Comparison of ENCODE assay signal across 20 cellular contexts in the genomic region with DNA sequence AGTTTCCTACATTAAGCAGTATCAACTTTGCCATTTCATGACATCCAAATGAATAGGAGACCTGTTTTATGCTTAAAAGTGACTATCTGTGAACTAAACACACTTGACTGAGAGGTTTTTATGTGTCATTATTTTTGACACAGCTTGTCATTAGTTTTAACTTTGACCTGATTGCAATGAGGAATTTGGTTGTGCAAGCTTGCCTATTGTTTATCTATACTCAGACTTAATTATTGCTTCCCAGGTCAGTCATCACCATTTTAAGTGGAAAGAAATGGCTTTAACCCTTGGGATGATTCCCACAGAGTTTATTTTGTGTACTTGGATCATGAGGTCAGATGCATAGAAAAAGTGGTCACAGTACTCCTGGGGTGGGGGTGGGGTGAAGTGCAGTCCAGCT.
A peak's percentile ranks its signal among the peaks of the same experiment; 100 is the strongest.
DNase-seq lines count a peak whose midpoint lies in the region; ATAC-seq, FAIRE-seq and TF ChIP-seq lines count a peak whose summit lies in the region.
"Had no signal": no experiment of that assay in that cellular context is flagged by ENCODE, and none has a peak within 500 bp of the region (broad histone marks: within the 10 kb centered on the region; RNA-seq: fewer than 3 reads in every experiment).

No MANE protein-coding gene starts in this region.

- CTCF ChIA-PET in PC-9 (lab: Charles Lee): interaction anchor here (0.6 to 1.5 kb wide), 4 partner anchors 15 to 203 kb away, joined by 3 to 7 read pairs (median 4); no protein-coding TSS in a partner anchor

- no peak overlapping the region for H3K4me3 Mint-ChIP-seq in endothelial cell (ENCODE audit: unreplicated experiment)

- no peaks in the 10 kb centered on the region for H3K36me3 ChIP-seq in PC-9 (ENCODE audit: low read depth)
- no peaks in the 10 kb centered on the region for H3K36me3 ChIP-seq in gastroesophageal sphincter

- peak overlapping the region; percentile 51 for H3K27ac ChIP-seq in PC-9
- peak overlapping the region in 3 of 4 donors; percentile 54 to 72 (median 65) for H3K27ac ChIP-seq in gastroesophageal sphincter

- no peak overlapping the region for H3K27ac Mint-ChIP-seq in endothelial cell (ENCODE audit: unreplicated experiment)

- H3K4me3 ChIP-seq in PC-9 (no peak overlapping the region), gastroesophageal sphincter (no peak overlapping the region)

- intact Hi-C loops in PC-9 (cut with micrococcal nuclease; ENCODE audit: unreplicated experiment): no loop called here
- intact Hi-C loops in sciatic nerve (cut with DNase I): no loop called here

- peak overlapping the region; percentile 55 for H3K4me2 ChIP-seq in PC-9

- no peak for TF ChIP-seq CTCF in PC-9 (conservative IDR thresholded peaks at IDR 0.05)
- TF ChIP-seq CTCF in gastroesophageal sphincter (IDR thresholded peaks at IDR 0.05): no peak
- no peak for TF ChIP-seq CTCF in endothelial cell (IDR thresholded peaks at IDR 0.05; ENCODE audit: unreplicated experiment)

- TF ChIP-seq EP300 in gastroesophageal sphincter (IDR thresholded peaks at IDR 0.05): no peak

- peaks cover 31% of the 10 kb centered on the region for H3F3A ChIP-seq in PC-9 (ENCODE audit: insufficient read depth, low read depth)

- H3K36me3 Mint-ChIP-seq in endothelial cell (ENCODE audit: low read depth, unreplicated experiment): no peaks in the 10 kb centered on the region

- POLR2A ChIA-PET in PC-9 (lab: Charles Lee; ENCODE audit: unreplicated experiment): interaction anchor here (0.6 kb wide), 1 partner anchor 194 kb away, joined by 3 read pairs; no protein-coding TSS in a partner anchor

- no peaks in the 10 kb centered on the region for H3K79me2 ChIP-seq in PC-9 (ENCODE audit: low read depth)

- FAIRE-seq in GM18507 (lab: Jason Lieb, UNC): peak; percentile 46
- FAIRE-seq: GM12891 had no signal

- no peak overlapping the region for H2AFZ ChIP-seq in PC-9

- no peaks in the 10 kb centered on the region for H3K9me3 Mint-ChIP-seq in endothelial cell (ENCODE audit: unreplicated experiment)

- H3K4me1 ChIP-seq in PC-9 (replicated peaks; ENCODE audit: insufficient read depth): peaks cover 70% of the 10 kb centered on the region
- peaks cover 11 to 36% (median 14%) of the 10 kb centered on the region in 3 donors for H3K4me1 ChIP-seq in gastroesophageal sphincter

- TF ChIP-seq POLR2A in gastroesophageal sphincter (IDR thresholded peaks at IDR 0.05): no peak

- H3K9me3 ChIP-seq in PC-9 (ENCODE audit: insufficient read depth, low read depth): no peaks in the 10 kb centered on the region
- H3K9me3 ChIP-seq in gastroesophageal sphincter: no peaks in the 10 kb centered on the region

- ATAC-seq in gastroesophageal sphincter (no peak), sciatic nerve (no peak)
- ATAC-seq: HCT116 had no signal

- H4K20me1 ChIP-seq in PC-9 (ENCODE audit: insufficient read depth): no peaks in the 10 kb centered on the region

- DNase-seq in GM18507 (ENCODE audit: extremely low spot score, insufficient read length, low read depth): no peak
- DNase-seq in PC-9: peak in 1 of 2 experiments; percentile 76
- DNase-seq in renal cortical epithelial cell (ENCODE audit: low read depth): peak; percentile 75
- no peak for DNase-seq in endothelial cell (ENCODE audit: low spot score)
- DNase-seq in sciatic nerve (ENCODE audit: low spot score): no peak
- DNase-seq in 8988T: no peak
- DNase-seq: Calu3, DMS79 treated with DMSO at 0.1 percent for 48 hours, GF-D8, Kasumi-1, MV-4-11, NCI-H1105, NCI-H146, NCI-H2029, NCI-H524 treated with DMSO at 0.1 percent for 48 hours, RPMI8226, SHP77 had no signal

- no peaks in the 10 kb centered on the region for H3K27me3 Mint-ChIP-seq in endothelial cell (ENCODE audit: unreplicated experiment)

- peaks cover 3% of the 10 kb centered on the region for H3K4me1 Mint-ChIP-seq in endothelial cell (ENCODE audit: unreplicated experiment)

- BruUV-seq in PC-9 (replicated peaks; lab: Mats Ljungman, UMichigan): no TSS peak

- no peaks in the 10 kb centered on the region for H3K9me2 ChIP-seq in PC-9 (ENCODE audit: insufficient read depth)

- H3K27me3 ChIP-seq in PC-9 (ENCODE audit: insufficient read depth, low read depth): no peaks in the 10 kb centered on the region
- H3K27me3 ChIP-seq in gastroesophageal sphincter: no peaks in the 10 kb centered on the region
